Comparison of ENCODE assay signal across 8 cellular contexts in genomic region chr5:69334793-69335268, GRCh38. TPM values are rescaled to one million over a fixed set of nuclear protein-coding genes. Genes with fewer than 3 reads are reported as not detected.
DNase-seq lines count a peak whose midpoint lies in the region; ATAC-seq and TF ChIP-seq lines count a peak whose summit lies in the region.

No MANE protein-coding gene starts in this region.

- no peak overlapping the region for H3K4me3 ChIP-seq in Jurkat, Clone E6-1 (ENCODE audit: low read length)
- H3K4me3 ChIP-seq in fibroblast of the aortic adventitia (ENCODE audit: low read depth, low read length): peak overlapping the region; percentile 5
- no peak overlapping the region for H3K4me3 ChIP-seq in neuron (ENCODE audit: low read length)

- DNase-seq in C1 segment of cervical spinal cord (lab: John Stamatoyannopoulos, UW) (peak; percentile 7 to 75 (median 48)), RPMI7951 (ENCODE audit: low read depth) (peak; percentile 75), fibroblast of the aortic adventitia (ENCODE audit: low read depth) (peak; percentile 74)
- DNase-seq in Jurkat, Clone E6-1 (ENCODE audit: low read depth, low spot score): peak; percentile 35
- peak; percentile 50 to 53 for DNase-seq in activated T-helper 1 cell treated with anti-CD3 and anti-CD28 coated beads, Interleukin-2, amount 50 U/mL, for 16 hours (ENCODE audit: low read depth in 1 of 2, low spot score in 1 of 2)

- no peak overlapping the region for H3K27ac Mint-ChIP-seq in stimulated activated naive CD8-positive, alpha-beta T cell treated with anti-CD3 and anti-CD28 coated beads, Interleukin-15, Interleukin-2, amounts not matched to agents 100 ng/mL and 50 ng/mL, for 24 hours

- peaks cover 6% of the 10 kb centered on the region for H3K36me3 Mint-ChIP-seq in stimulated activated naive CD8-positive, alpha-beta T cell treated with anti-CD3 and anti-CD28 coated beads, Interleukin-15, Interleukin-2, amounts not matched to agents 100 ng/mL and 50 ng/mL, for 24 hours (ENCODE audit: low read depth)

- H3K36me3 ChIP-seq in neuron (ENCODE audit: insufficient read depth, low read length): no peaks in the 10 kb centered on the region

- no peaks in the 10 kb centered on the region for H3K4me1 ChIP-seq in neuron (ENCODE audit: insufficient read depth, low read length)

- peak; percentile 58 for ATAC-seq in GM19455 (IDR thresholded peaks at IDR 0.05; ENCODE audit: unreplicated experiment)

- H3K27me3 ChIP-seq in neuron (ENCODE audit: insufficient read depth, low read length): no peaks in the 10 kb centered on the region

- H3K9me3 ChIP-seq in neuron (ENCODE audit: low read length): no peaks in the 10 kb centered on the region

- H3K27me3 Mint-ChIP-seq in stimulated activated naive CD8-positive, alpha-beta T cell treated with anti-CD3 and anti-CD28 coated beads, Interleukin-15, Interleukin-2, amounts not matched to agents 100 ng/mL and 50 ng/mL, for 24 hours: no peaks in the 10 kb centered on the region

- peak; percentile 92 for TF ChIP-seq CTCF in fibroblast of the aortic adventitia (IDR thresholded peaks at IDR 0.05; ENCODE audit: insufficient read depth, low read length)

- peak overlapping the region; percentile 37 for H3K4me3 Mint-ChIP-seq in stimulated activated naive CD8-positive, alpha-beta T cell treated with anti-CD3 and anti-CD28 coated beads, Interleukin-15, Interleukin-2, amounts not matched to agents 100 ng/mL and 50 ng/mL, for 24 hours

- peaks cover 14% of the 10 kb centered on the region for H3K4me1 Mint-ChIP-seq in stimulated activated naive CD8-positive, alpha-beta T cell treated with anti-CD3 and anti-CD28 coated beads, Interleukin-15, Interleukin-2, amounts not matched to agents 100 ng/mL and 50 ng/mL, for 24 hours (ENCODE audit: low read depth)

- no peaks in the 10 kb centered on the region for H3K9me3 Mint-ChIP-seq in stimulated activated naive CD8-positive, alpha-beta T cell treated with anti-CD3 and anti-CD28 coated beads, Interleukin-15, Interleukin-2, amounts not matched to agents 100 ng/mL and 50 ng/mL, for 24 hours

- H2AFZ ChIP-seq in neuron (ENCODE audit: low read depth, low read length): peak overlapping the region; percentile 51

RNA-seq across cellular contexts. Expression of gene CCDC125, which starts 2.2 kb away (rescaled TPM):
- polyA plus RNA-seq in Jurkat, Clone E6-1 (2012; ENCODE audit: insufficient read depth, insufficient read length): 13.9 TPM
- total RNA-seq in RPMI7951 (2014; rRNA removed; shearing (Covaris generic)): 3.7 and 4.0 TPM in 2 replicates
- total RNA-seq in fibroblast of the aortic adventitia (ENCODE audit: low replicate concordance): 8.8 and 9.6 TPM in 2 replicates

RNA-seq across cellular contexts. Expression of gene AK6, which starts 34.5 kb away (rescaled TPM):
- polyA plus RNA-seq in Jurkat, Clone E6-1 (2012; ENCODE audit: insufficient read depth, insufficient read length): 130 TPM
- 36.9 and 50.1 TPM in 2 replicates for total RNA-seq in RPMI7951 (2014; rRNA removed; shearing (Covaris generic))
- total RNA-seq in fibroblast of the aortic adventitia (ENCODE audit: low replicate concordance): 47.3 and 55.2 TPM in 2 replicates

RNA-seq across cellular contexts. Expression of gene TAF9, which starts 34.5 kb away (rescaled TPM):
- 174 TPM for polyA plus RNA-seq in Jurkat, Clone E6-1 (2012; ENCODE audit: insufficient read depth, insufficient read length)
- 136 and 177 TPM in 2 replicates for total RNA-seq in RPMI7951 (2014; rRNA removed; shearing (Covaris generic))
- 29.3 and 86.2 TPM in 2 replicates for total RNA-seq in fibroblast of the aortic adventitia (ENCODE audit: low replicate concordance)

RNA-seq across cellular contexts. Expression of gene RAD17, which starts 34.8 kb away (rescaled TPM):
- polyA plus RNA-seq in Jurkat, Clone E6-1 (2012; ENCODE audit: insufficient read depth, insufficient read length): 51.4 TPM
- 16.7 and 18.6 TPM in 2 replicates for total RNA-seq in RPMI7951 (2014; rRNA removed; shearing (Covaris generic))
- total RNA-seq in fibroblast of the aortic adventitia (ENCODE audit: low replicate concordance): 26.1 and 28.6 TPM in 2 replicates
